In the genomic region with DNA sequence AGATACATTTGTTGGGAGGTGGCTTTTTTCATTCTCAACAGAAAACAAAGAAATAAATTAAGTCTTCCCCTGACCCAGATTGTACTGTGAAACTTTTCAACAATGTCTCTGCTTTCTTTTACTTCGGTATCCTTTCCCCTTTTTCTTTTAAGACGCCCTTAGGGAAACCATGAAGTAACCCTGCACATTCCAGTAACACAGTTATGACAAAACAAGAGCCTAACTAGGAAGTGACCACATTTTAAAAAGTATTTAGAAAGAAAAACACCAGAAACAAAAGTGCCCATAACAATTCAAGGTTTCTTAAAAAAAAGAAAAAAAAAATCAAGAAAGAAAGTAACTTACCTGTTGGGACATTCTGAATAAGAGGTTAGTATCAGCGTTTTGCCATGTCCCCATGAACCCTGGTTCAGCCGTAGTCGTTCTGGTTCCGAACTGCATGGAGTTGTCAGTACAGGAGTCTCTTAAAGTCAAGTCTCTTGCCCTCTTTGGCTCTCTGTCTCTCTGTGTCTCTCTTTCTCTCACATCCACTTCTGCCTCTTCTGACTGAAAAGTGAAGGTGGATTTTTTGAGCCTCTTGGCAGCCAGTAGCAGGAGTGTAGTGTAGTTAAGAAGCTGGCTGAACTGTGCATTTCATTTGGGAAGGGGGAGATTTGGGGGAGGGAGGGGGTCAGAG, we compare ENCODE assay signal across 8 cellular contexts.
DNase-seq lines count a peak whose midpoint lies in the region; ATAC-seq and TF ChIP-seq lines count a peak whose summit lies in the region.

No MANE protein-coding gene starts in this region.

- intact Hi-C loops in psoas muscle (cut with DNase I) = loop anchor here (5.0 to 10.0 kb wide), 3 partner anchors 103 to 523 kb away; no protein-coding TSS in a partner anchor

- H3K4me3 ChIP-seq in WI38 (ENCODE audit: low read depth, low read length) (peak overlapping the region; percentile 67), cardiac muscle cell (peak overlapping the region; percentile 30), psoas muscle (peak overlapping the region; percentile 80)

- H3K27ac ChIP-seq in cardiac muscle cell (no peak overlapping the region), psoas muscle (peak overlapping the region; percentile 92)

- 14 to 44% (median 16%) methylated on average over 6 of the region's 6 CpGs for WGBS in psoas muscle, 3 donors

- H3K9ac ChIP-seq in ES-I3 (ENCODE audit: low read depth, low read length) = peak overlapping the region; percentile 89

- ATAC-seq in psoas muscle = peak; percentile 26 to 39 (median 30)
- no peak for ATAC-seq in GM21737 (IDR thresholded peaks at IDR 0.05; ENCODE audit: unreplicated experiment)
- ATAC-seq in GM21786 (IDR thresholded peaks at IDR 0.05; ENCODE audit: unreplicated experiment) = no peak
- ATAC-seq in GM18873 (IDR thresholded peaks at IDR 0.05; ENCODE audit: low FRiP score, unreplicated experiment) = no peak

- TF ChIP-seq CTCF in WI38 (IDR thresholded peaks at IDR 0.05; ENCODE audit: low read depth, low read length) = no peak
- no peak for TF ChIP-seq CTCF in cardiac muscle cell (IDR thresholded peaks at IDR 0.05; ENCODE audit: low read depth, low read length)
- TF ChIP-seq CTCF in psoas muscle (IDR thresholded peaks at IDR 0.05) = no peak

- peak in 1 of 2 donors; percentile 58 for DNase-seq in cardiac muscle cell (ENCODE audit: low read depth in 1 of 2, low spot score in 1 of 2)
- DNase-seq in psoas muscle = no peak
- DNase-seq in activated CD4-positive, alpha-beta T cell treated with anti-CD3 and anti-CD28 coated beads for 48 hours = no peak

- H3K4me1 ChIP-seq in ES-I3 (ENCODE audit: insufficient read depth, low read length) = peaks cover 33% of the 10 kb centered on the region
- peaks cover 4% of the 10 kb centered on the region for H3K4me1 ChIP-seq in cardiac muscle cell (ENCODE audit: low read depth)
- peaks cover 2% of the 10 kb centered on the region for H3K4me1 ChIP-seq in psoas muscle

- H3K36me3 ChIP-seq in ES-I3 (ENCODE audit: insufficient read depth, low read length) (no peaks in the 10 kb centered on the region), cardiac muscle cell (no peaks in the 10 kb centered on the region), psoas muscle (ENCODE audit: insufficient read depth in 1 of 2, low read depth in 1 of 2) (no peaks in the 10 kb centered on the region)

- no peaks in the 10 kb centered on the region for H3K9me3 ChIP-seq in ES-I3 (ENCODE audit: control insufficient read depth, insufficient read depth, low read length)
- H3K9me3 ChIP-seq in cardiac muscle cell (ENCODE audit: low read depth) = no peaks in the 10 kb centered on the region
- no peaks in the 10 kb centered on the region for H3K9me3 ChIP-seq in psoas muscle

- peaks cover 100% of the 10 kb centered on the region for H3K27me3 ChIP-seq in cardiac muscle cell
- H3K27me3 ChIP-seq in psoas muscle (ENCODE audit: insufficient read depth in 3 of 3, low read length in 2 of 3) = no peaks in the 10 kb centered on the region

Comparison
In these comparisons a context has a peak if more than half of its experiments do, and no peak if none do; other contexts are left out.
1. H3K4me3 ChIP-seq: peak in every context shown above with its lines; median percentile 80 in psoas muscle; 67 in WI38; 30 in cardiac muscle cell.
2. ATAC-seq: peak in psoas muscle (4 of 4); none in GM21737 (single experiment), GM21786 (single experiment) and GM18873 (single experiment).